In genomic region chr20:17399303-17399985, GRCh38 we compare ENCODE assay signal across 28 cellular contexts.
"Had no signal": no experiment of that assay in that cellular context is flagged by ENCODE, and none has a peak within 500 bp of the region (broad histone marks: within the 10 kb centered on the region; RNA-seq: fewer than 3 reads in every experiment).

No MANE protein-coding gene starts in this region.

- H3K4me2 ChIP-seq: PC-9 had no signal

- H3K9me3 Mint-ChIP-seq: activated CD4-positive, alpha-beta T cell treated with anti-CD3 and anti-CD28 coated beads, Interleukin-2, amount 10 ng/mL, durations not matched to agents 24 days and 14 days; activated naive CD4-positive, alpha-beta T cell treated with anti-CD3 and anti-CD28 coated beads, Interleukin-2, amount 50 U/mL, for 24 hours; activated naive CD8-positive, alpha-beta T cell treated with anti-CD3 and anti-CD28 coated beads, Interleukin-2, amount 10 ng/mL, durations not matched to agents 7 days and 5 days; activated T-cell treated with anti-CD3 and anti-CD28 coated beads, Interleukin-2, amount 50 U/mL, for 24 hours; activated T-helper 2 cell treated with anti-CD3 and anti-CD28 coated beads, Interferon-gamma antibody, Interleukin-2, Interleukin-4, amounts not matched to agents 10 μg/mL and 5 μg/mL and 100 μg/mL, durations not matched to agents 14 hours and 24 hours and 36 hours had no signal

- H2AFZ ChIP-seq: PC-9 had no signal

- H3K27ac ChIP-seq: ascending aorta, cardiac muscle cell, PC-9, RWPE1 had no signal

- H3K4me1 Mint-ChIP-seq: activated CD4-positive, alpha-beta T cell treated with anti-CD3 and anti-CD28 coated beads, Interleukin-2, amount 10 ng/mL, durations not matched to agents 24 days and 14 days; activated naive CD4-positive, alpha-beta T cell treated with anti-CD3 and anti-CD28 coated beads, Interleukin-2, amount 50 U/mL, for 24 hours; activated naive CD8-positive, alpha-beta T cell treated with anti-CD3 and anti-CD28 coated beads, Interleukin-2, amount 10 ng/mL, durations not matched to agents 7 days and 5 days had no signal

- H3K9me3 ChIP-seq: ascending aorta had no signal

- H3K27me3 ChIP-seq: ascending aorta, cardiac muscle cell had no signal

- H3K27ac Mint-ChIP-seq: activated CD4-positive, alpha-beta T cell treated with anti-CD3 and anti-CD28 coated beads, Interleukin-2, amount 10 ng/mL, durations not matched to agents 24 days and 14 days; activated CD8-positive, alpha-beta T cell treated with anti-CD3 and anti-CD28 coated beads, Interleukin-2, amount 10 ng/mL, durations not matched to agents 7 days and 5 days; activated naive CD4-positive, alpha-beta T cell treated with anti-CD3 and anti-CD28 coated beads, Interleukin-2, amount 50 U/mL, for 24 hours; activated naive CD8-positive, alpha-beta T cell treated with anti-CD3 and anti-CD28 coated beads, Interleukin-2, amount 10 ng/mL, durations not matched to agents 7 days and 5 days; activated T-cell treated with anti-CD3 and anti-CD28 coated beads, Interleukin-2, amount 50 U/mL, for 24 hours; activated T-helper 2 cell treated with anti-CD3 and anti-CD28 coated beads, Interferon-gamma antibody, Interleukin-2, Interleukin-4, amounts not matched to agents 10 μg/mL and 5 μg/mL and 100 μg/mL, durations not matched to agents 14 hours and 24 hours and 36 hours had no signal

- ATAC-seq: activated CD8-positive, alpha-beta T cell treated with anti-CD3 and anti-CD28 coated beads, Interleukin-2, amount 10 ng/mL, durations not matched to agents 7 days and 5 days; Right ventricle myocardium inferior had no signal

- FAIRE-seq: RCC 7860 had no signal

- H3K4me1 ChIP-seq: ascending aorta had no signal

- H3K27me3 Mint-ChIP-seq: activated CD4-positive, alpha-beta T cell treated with anti-CD3 and anti-CD28 coated beads, Interleukin-2, amount 10 ng/mL, durations not matched to agents 24 days and 14 days had no signal

- H3K4me3 ChIP-seq: ascending aorta, cardiac muscle cell, PC-9 had no signal

- H3K36me3 Mint-ChIP-seq: activated naive CD4-positive, alpha-beta T cell treated with anti-CD3 and anti-CD28 coated beads, Interleukin-2, amount 50 U/mL, for 24 hours; activated naive CD8-positive, alpha-beta T cell treated with anti-CD3 and anti-CD28 coated beads, Interleukin-2, amount 10 ng/mL, durations not matched to agents 7 days and 5 days had no signal

- H3K36me3 ChIP-seq: ascending aorta, cardiac muscle cell had no signal

- DNase-seq: activated CD4-positive, alpha-beta T cell treated with anti-CD3 and anti-CD28 coated beads, Interleukin-2, amount 10 ng/mL, durations not matched to agents 24 days and 14 days; activated CD4-positive, alpha-beta T cell treated with anti-CD3 and anti-CD28 coated beads, Interleukin-2, amount 50 U/mL, for 48 hours; activated CD8-positive, alpha-beta T cell treated with anti-CD3 and anti-CD28 coated beads, Interleukin-2, amount 10 ng/mL, durations not matched to agents 7 days and 5 days; activated gamma-delta T cell; activated naive CD4-positive, alpha-beta T cell treated with Interleukin-2 at 50 U/mL for 16 hours; activated naive CD8-positive, alpha-beta T cell treated with anti-CD3 and anti-CD28 coated beads, Interleukin-2, amount 10 ng/mL, durations not matched to agents 7 days and 5 days; activated T-cell treated with anti-CD3 and anti-CD28 coated beads, Interleukin-2, amount 50 U/mL, for 24 hours; amygdala; MM.1S; NCI-H1048; NCI-H1105 treated with DMSO at 0.1 percent for 48 hours; NCI-H1436; NCI-H1694; NCI-H1930; NCI-H2081 treated with DMSO at 0.1 percent for 48 hours; NCI-H226; NCI-H524; NCI-H69; NK-92 treated with Interleukin-12 subunit alpha and Interleukin-12 subunit beta, amount 100 ng/mL, for 24 hours; PC-9; T1000 had no signal

- H3K4me3 Mint-ChIP-seq: activated CD4-positive, alpha-beta T cell treated with anti-CD3 and anti-CD28 coated beads, Interleukin-2, amount 10 ng/mL, durations not matched to agents 24 days and 14 days; activated CD8-positive, alpha-beta T cell treated with anti-CD3 and anti-CD28 coated beads, Interleukin-2, amount 10 ng/mL, durations not matched to agents 7 days and 5 days; activated naive CD4-positive, alpha-beta T cell treated with anti-CD3 and anti-CD28 coated beads, Interleukin-2, amount 50 U/mL, for 24 hours; activated naive CD8-positive, alpha-beta T cell treated with anti-CD3 and anti-CD28 coated beads, Interleukin-2, amount 10 ng/mL, durations not matched to agents 7 days and 5 days; activated T-cell treated with anti-CD3 and anti-CD28 coated beads, Interleukin-2, amount 50 U/mL, for 24 hours had no signal
